2 cellular contexts compared by ENCODE assay signal in genomic region chr19:6529351-6529750, GRCh38.
A peak's percentile ranks its signal among the peaks of the same experiment; 100 is the strongest.
TF ChIP-seq lines count a peak whose summit lies in the region.

No MANE protein-coding gene starts in this region.

TF ChIP-seq in HepG2, 621 proteins besides CTCF, POLR2A, EP300 and RAD21:
- TF ChIP-seq GATAD1 (CRISPR knock-in tag; IDR thresholded peaks at IDR 0.05) (no peak), ZNF549 (CRISPR knock-in tag; IDR thresholded peaks at IDR 0.05) (no peak), ZNF335 (CRISPR knock-in tag; IDR thresholded peaks at IDR 0.05) (0 out of 2 replicates have a peak, but pooled peaks have one; percentile 9), NR2C2 (CRISPR knock-in tag; IDR thresholded peaks at IDR 0.05; ENCODE audit: borderline replicate concordance) (no peak), ZMYM2 (CRISPR knock-in tag; IDR thresholded peaks at IDR 0.05) (no peak)

TF ChIP-seq in WTC11, 78 proteins besides CTCF, POLR2A, EP300 and RAD21:
- TF ChIP-seq SMAD3 (CRISPR knock-in tag; IDR thresholded peaks at IDR 0.05; ENCODE audit: borderline replicate concordance) (no peak), TEAD1 (CRISPR knock-in tag; IDR thresholded peaks at IDR 0.05) (no peak)
